8 cellular contexts compared by ENCODE assay signal in genomic region chr1:244451951-244452795, GRCh38. TPM values are rescaled to one million over a fixed set of nuclear protein-coding genes. Genes with fewer than 3 reads are reported as not detected.
DNase-seq lines count a peak whose midpoint lies in the region; ATAC-seq and TF ChIP-seq lines count a peak whose summit lies in the region.

No MANE protein-coding gene starts in this region.

- H3K27ac ChIP-seq in KMS-11 (no peak overlapping the region; the same call in 1 of the 2 replicates), muscle layer of colon (ENCODE audit: low read depth, low read length) (peak overlapping the region; percentile 84)

- peak overlapping the region; percentile 63 for H3K4me2 ChIP-seq in KMS-11

- H3K9me3 ChIP-seq in muscle layer of colon (ENCODE audit: low read length), result no peaks in the 10 kb centered on the region

- ATAC-seq in GM21786 (IDR thresholded peaks at IDR 0.05; ENCODE audit: unreplicated experiment) (peak; percentile 90), esophagus mucosa (peak; percentile 99)

- H3K27me3 ChIP-seq in KMS-11 (ENCODE audit: insufficient read depth, low read depth) (no peaks in the 10 kb centered on the region), muscle layer of colon (ENCODE audit: control insufficient read depth in 1 of 2, insufficient read depth in 2 of 2, low read length in 2 of 2) (no peaks in the 10 kb centered on the region)

- H3K9ac ChIP-seq in KMS-11 (peak overlapping the region; percentile 86; the same call in 1 of the 2 replicates), muscle layer of colon (ENCODE audit: low read length) (no peak overlapping the region)

- peaks cover 43% of the 10 kb centered on the region for H3K79me2 ChIP-seq in KMS-11 (ENCODE audit: insufficient read depth, low read depth)

- peak; percentile 98 for DNase-seq in DMS79 treated with DMSO at 0.1 percent for 48 hours (lab: John Stamatoyannopoulos, UW)
- peak; percentile 98 to 99 for DNase-seq in activated T-cell treated with anti-CD3 and anti-CD28 coated beads, Interleukin-2, amount 50 U/mL, for 48 hours
- peak; percentile 97 to 98 for DNase-seq in stimulated activated CD8-positive, alpha-beta memory T cell treated with anti-CD3 and anti-CD28 coated beads, Interleukin-7, amount 100 ng/mL, for 1 hour (ENCODE audit: low read depth in 2 of 2)

- H3K4me3 ChIP-seq in KMS-11 (IDR thresholded peaks at IDR 0.05; ENCODE audit: insufficient read depth, low read depth, low read length) (no peak overlapping the region), muscle layer of colon (ENCODE audit: low read depth in 1 of 2, low read length in 2 of 2) (peak overlapping the region in 1 of 2 donors; percentile 89)

- peak overlapping the region; percentile 81 for H2AFZ ChIP-seq in KMS-11 (ENCODE audit: low read depth)

- H3K4me1 ChIP-seq in KMS-11 (ENCODE audit: low read depth, poor library complexity, severe bottlenecking), result peaks cover 36% of the 10 kb centered on the region
- H3K4me1 ChIP-seq in muscle layer of colon (ENCODE audit: insufficient read depth, low read length), result peaks cover 32% of the 10 kb centered on the region

- 0 out of 2 replicates have a peak, but pooled peaks cover 4% of the 10 kb centered on the region for H4K20me1 ChIP-seq in KMS-11 (ENCODE audit: insufficient read depth)

- H3K36me3 ChIP-seq in KMS-11 (ENCODE audit: insufficient read depth) (peaks cover 5% of the 10 kb centered on the region; the same call in 1 of the 2 replicates), muscle layer of colon (ENCODE audit: insufficient read depth, low read length) (no peaks in the 10 kb centered on the region)

- TF ChIP-seq CTCF in KMS-11 (conservative IDR thresholded peaks at IDR 0.05; ENCODE audit: low read depth, low read length), result 0 out of 2 replicates have a peak, but pooled peaks have one; percentile 21

TF ChIP-seq in PFSK-1, 5 proteins besides CTCF, POLR2A, EP300 and RAD21:
- peak; percentile 75 for TF ChIP-seq FOXP2 (optimal IDR thresholded peaks at IDR 0.05; ENCODE audit: borderline replicate concordance, extremely low read depth, extremely low read length, insufficient read depth)
- TF ChIP-seq TAF1 (IDR thresholded peaks at IDR 0.05; ENCODE audit: borderline replicate concordance, insufficient read depth, low read length), result no peak; the same call in 1 of the 2 replicates
- peak; percentile 64; the same call in 1 of the 2 replicates for TF ChIP-seq POLR2AphosphoS5 (IDR thresholded peaks at IDR 0.05; ENCODE audit: low read depth, low read length)

RNA-seq across cellular contexts. Expression of gene ADSS2, which starts 0.5 kb away (rescaled TPM):
- 26.2 TPM for polyA plus RNA-seq in PFSK-1 (2012; ENCODE audit: insufficient read length, low read depth)
- total RNA-seq in esophagus mucosa, result 26.3 TPM

RNA-seq across cellular contexts. Expression of gene CATSPERE, which starts 8.9 kb away (rescaled TPM):
- polyA plus RNA-seq in PFSK-1 (2012; ENCODE audit: insufficient read length, low read depth), result not detected
- 0.64 TPM for total RNA-seq in esophagus mucosa
